8 cellular contexts compared by ENCODE assay signal in genomic region chr10:114703377-114704125, GRCh38. TPM values are rescaled to one million over a fixed set of nuclear protein-coding genes. Genes with fewer than 3 reads are reported as not detected.
DNase-seq lines count a peak whose midpoint lies in the region; ATAC-seq and TF ChIP-seq lines count a peak whose summit lies in the region.

No MANE protein-coding gene starts in this region.

- DNase-seq in GM06990 (ENCODE audit: extremely low read depth, insufficient read length) = no peak
- DNase-seq in cardiac fibroblast (ENCODE audit: low read depth in 2 of 2) = peak; percentile 29 to 42
- no peak for DNase-seq in mesothelial cell of epicardium (ENCODE audit: low spot score in 2 of 2, unreplicated experiment in 2 of 2)
- DNase-seq in amniotic stem cell (lab: John Stamatoyannopoulos, UW) = no peak
- DNase-seq in NCI-H2029 (lab: John Stamatoyannopoulos, UW) = no peak
- DNase-seq in epidermal melanocyte (ENCODE audit: insufficient read length, low spot score) = no peak

- H3K4me3 Mint-ChIP-seq in mesothelial cell of epicardium = no peak overlapping the region

- H3K4me3 ChIP-seq in GM06990 (replicated peaks; ENCODE audit: low read depth, low read length) (no peak overlapping the region), cardiac fibroblast (replicated peaks in 1 of 2; ENCODE audit: low read depth in 2 of 2, low read length in 2 of 2) (no peak overlapping the region)

- H3K27me3 ChIP-seq in GM06990 (replicated peaks; ENCODE audit: control insufficient read depth, insufficient read depth, low read length) = no peaks in the 10 kb centered on the region

- H3K27me3 Mint-ChIP-seq in mesothelial cell of epicardium (ENCODE audit: low read depth) = no peaks in the 10 kb centered on the region

- H3K36me3 Mint-ChIP-seq in mesothelial cell of epicardium = peaks cover 3% of the 10 kb centered on the region

- TF ChIP-seq CTCF in GM06990 (IDR thresholded peaks at IDR 0.05; ENCODE audit: insufficient read depth, low read length, poor library complexity, severe bottlenecking) (peak; percentile 67), LNCAP (IDR thresholded peaks at IDR 0.05) (peak; percentile 85), cardiac fibroblast (IDR thresholded peaks at IDR 0.05; ENCODE audit: low read depth, low read length) (peak; percentile 51), mesothelial cell of epicardium (IDR thresholded peaks at IDR 0.05; ENCODE audit: unreplicated experiment) (no peak)

- peaks cover 27% of the 10 kb centered on the region for H3K4me1 Mint-ChIP-seq in mesothelial cell of epicardium

- H3K9me3 Mint-ChIP-seq in mesothelial cell of epicardium = peaks cover 15% of the 10 kb centered on the region

- ATAC-seq in HG02840 (IDR thresholded peaks at IDR 0.05; ENCODE audit: low FRiP score, unreplicated experiment) = no peak

- peak overlapping the region; percentile 48 for H3K27ac Mint-ChIP-seq in mesothelial cell of epicardium

- no peaks in the 10 kb centered on the region for H3K36me3 ChIP-seq in GM06990 (ENCODE audit: control insufficient read depth, insufficient read depth, low read length)

RNA-seq across cellular contexts. Expression of gene ABLIM1, which starts 45.5 kb away (rescaled TPM):
- total RNA-seq in mesothelial cell of epicardium = 99.5 to 105 TPM (median 102 TPM) in 3 replicates

Comparison
In these comparisons a context has a peak if more than half of its experiments do, and no peak if none do; other contexts are left out.
1. DNase-seq: peak in cardiac fibroblast (2 of 2); none in GM06990 (single experiment), mesothelial cell of epicardium (0 of 2), amniotic stem cell (single experiment), NCI-H2029 (single experiment) and epidermal melanocyte (single experiment).